Comparison of ENCODE assay signal across 1 cellular context in the genomic region with DNA sequence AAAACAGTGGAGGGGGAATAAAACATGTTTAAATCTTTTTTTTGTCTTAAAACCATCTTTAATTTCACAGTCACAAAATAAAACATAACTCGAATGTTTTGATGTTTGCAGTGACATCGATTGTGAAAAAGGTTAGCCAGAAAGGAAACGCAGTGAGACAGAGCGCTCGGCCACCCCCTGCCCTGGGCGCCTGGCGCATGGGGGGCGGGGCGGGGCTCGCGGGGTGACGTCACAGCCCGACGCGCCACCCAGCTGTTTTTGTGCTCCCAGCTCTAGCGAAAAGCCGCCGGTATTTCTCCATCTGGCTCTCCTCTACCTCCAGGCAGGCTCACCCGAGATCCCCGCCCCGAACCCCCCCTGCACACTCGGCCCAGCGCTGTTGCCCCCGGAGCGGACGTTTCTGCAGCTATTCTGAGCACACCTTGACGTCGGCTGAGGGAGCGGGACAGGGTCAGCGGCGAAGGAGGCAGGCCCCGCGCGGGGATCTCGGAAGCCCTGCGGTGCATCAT.
TF ChIP-seq lines count a peak whose summit lies in the region.

A gene (plus strand): TSS at position 255 of the 509 bp plus-strand sequence. CDS start 253 bp downstream, at position 508.

TF ChIP-seq in HepG2, 621 proteins besides CTCF, POLR2A, EP300 and RAD21 (continued from another document and continues in another):
- TF ChIP-seq, protein P1, sequence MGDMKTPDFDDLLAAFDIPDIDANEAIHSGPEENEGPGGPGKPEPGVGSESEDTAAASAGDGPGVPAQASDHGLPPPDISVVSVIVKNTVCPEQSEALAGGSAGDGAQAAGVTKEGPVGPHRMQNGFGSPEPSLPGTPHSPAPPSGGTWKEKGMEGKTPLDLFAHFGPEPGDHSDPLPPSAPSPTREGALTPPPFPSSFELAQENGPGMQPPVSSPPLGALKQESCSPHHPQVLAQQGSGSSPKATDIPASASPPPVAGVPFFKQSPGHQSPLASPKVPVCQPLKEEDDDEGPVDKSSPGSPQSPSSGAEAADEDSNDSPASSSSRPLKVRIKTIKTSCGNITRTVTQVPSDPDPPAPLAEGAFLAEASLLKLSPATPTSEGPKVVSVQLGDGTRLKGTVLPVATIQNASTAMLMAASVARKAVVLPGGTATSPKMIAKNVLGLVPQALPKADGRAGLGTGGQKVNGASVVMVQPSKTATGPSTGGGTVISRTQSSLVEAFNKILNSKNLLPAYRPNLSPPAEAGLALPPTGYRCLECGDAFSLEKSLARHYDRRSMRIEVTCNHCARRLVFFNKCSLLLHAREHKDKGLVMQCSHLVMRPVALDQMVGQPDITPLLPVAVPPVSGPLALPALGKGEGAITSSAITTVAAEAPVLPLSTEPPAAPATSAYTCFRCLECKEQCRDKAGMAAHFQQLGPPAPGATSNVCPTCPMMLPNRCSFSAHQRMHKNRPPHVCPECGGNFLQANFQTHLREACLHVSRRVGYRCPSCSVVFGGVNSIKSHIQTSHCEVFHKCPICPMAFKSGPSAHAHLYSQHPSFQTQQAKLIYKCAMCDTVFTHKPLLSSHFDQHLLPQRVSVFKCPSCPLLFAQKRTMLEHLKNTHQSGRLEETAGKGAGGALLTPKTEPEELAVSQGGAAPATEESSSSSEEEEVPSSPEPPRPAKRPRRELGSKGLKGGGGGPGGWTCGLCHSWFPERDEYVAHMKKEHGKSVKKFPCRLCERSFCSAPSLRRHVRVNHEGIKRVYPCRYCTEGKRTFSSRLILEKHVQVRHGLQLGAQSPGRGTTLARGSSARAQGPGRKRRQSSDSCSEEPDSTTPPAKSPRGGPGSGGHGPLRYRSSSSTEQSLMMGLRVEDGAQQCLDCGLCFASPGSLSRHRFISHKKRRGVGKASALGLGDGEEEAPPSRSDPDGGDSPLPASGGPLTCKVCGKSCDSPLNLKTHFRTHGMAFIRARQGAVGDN (CRISPR knock-in tag; IDR thresholded peaks at IDR 0.05), result peak; percentile 62
- TF ChIP-seq GABPB1 (CRISPR knock-in tag; IDR thresholded peaks at IDR 0.05), result peak; percentile 51; the same call in 1 of the 2 replicates
- TF ChIP-seq KDM2A (CRISPR knock-in tag; IDR thresholded peaks at IDR 0.05; ENCODE audit: borderline replicate concordance, low read depth), result peak; percentile 42
- TF ChIP-seq, protein P2, sequence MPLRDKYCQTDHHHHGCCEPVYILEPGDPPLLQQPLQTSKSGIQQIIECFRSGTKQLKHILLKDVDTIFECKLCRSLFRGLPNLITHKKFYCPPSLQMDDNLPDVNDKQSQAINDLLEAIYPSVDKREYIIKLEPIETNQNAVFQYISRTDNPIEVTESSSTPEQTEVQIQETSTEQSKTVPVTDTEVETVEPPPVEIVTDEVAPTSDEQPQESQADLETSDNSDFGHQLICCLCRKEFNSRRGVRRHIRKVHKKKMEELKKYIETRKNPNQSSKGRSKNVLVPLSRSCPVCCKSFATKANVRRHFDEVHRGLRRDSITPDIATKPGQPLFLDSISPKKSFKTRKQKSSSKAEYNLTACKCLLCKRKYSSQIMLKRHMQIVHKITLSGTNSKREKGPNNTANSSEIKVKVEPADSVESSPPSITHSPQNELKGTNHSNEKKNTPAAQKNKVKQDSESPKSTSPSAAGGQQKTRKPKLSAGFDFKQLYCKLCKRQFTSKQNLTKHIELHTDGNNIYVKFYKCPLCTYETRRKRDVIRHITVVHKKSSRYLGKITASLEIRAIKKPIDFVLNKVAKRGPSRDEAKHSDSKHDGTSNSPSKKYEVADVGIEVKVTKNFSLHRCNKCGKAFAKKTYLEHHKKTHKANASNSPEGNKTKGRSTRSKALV (CRISPR knock-in tag; IDR thresholded peaks at IDR 0.05), result 0 out of 2 replicates have a peak, but pooled peaks have one; percentile 10
- no peak for TF ChIP-seq ZNF30 (CRISPR knock-in tag; IDR thresholded peaks at IDR 0.05)
- TF ChIP-seq, protein P3, sequence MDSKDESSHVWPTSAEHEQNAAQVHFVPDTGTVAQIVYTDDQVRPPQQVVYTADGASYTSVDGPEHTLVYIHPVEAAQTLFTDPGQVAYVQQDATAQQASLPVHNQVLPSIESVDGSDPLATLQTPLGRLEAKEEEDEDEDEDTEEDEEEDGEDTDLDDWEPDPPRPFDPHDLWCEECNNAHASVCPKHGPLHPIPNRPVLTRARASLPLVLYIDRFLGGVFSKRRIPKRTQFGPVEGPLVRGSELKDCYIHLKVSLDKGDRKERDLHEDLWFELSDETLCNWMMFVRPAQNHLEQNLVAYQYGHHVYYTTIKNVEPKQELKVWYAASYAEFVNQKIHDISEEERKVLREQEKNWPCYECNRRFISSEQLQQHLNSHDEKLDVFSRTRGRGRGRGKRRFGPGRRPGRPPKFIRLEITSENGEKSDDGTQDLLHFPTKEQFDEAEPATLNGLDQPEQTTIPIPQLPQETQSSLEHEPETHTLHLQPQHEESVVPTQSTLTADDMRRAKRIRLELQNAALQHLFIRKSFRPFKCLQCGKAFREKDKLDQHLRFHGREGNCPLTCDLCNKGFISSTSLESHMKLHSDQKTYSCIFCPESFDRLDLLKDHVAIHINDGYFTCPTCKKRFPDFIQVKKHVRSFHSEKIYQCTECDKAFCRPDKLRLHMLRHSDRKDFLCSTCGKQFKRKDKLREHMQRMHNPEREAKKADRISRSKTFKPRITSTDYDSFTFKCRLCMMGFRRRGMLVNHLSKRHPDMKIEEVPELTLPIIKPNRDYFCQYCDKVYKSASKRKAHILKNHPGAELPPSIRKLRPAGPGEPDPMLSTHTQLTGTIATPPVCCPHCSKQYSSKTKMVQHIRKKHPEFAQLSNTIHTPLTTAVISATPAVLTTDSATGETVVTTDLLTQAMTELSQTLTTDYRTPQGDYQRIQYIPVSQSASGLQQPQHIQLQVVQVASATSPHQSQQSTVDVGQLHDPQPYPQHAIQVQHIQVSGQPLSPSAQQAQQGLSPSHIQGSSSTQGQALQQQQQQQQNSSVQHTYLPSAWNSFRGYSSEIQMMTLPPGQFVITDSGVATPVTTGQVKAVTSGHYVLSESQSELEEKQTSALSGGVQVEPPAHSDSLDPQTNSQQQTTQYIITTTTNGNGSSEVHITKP (CRISPR knock-in tag; IDR thresholded peaks at IDR 0.05; ENCODE audit: low read depth), result peak; percentile 98
- peak; percentile 10; the same call in 1 of the 2 replicates for TF ChIP-seq ZNF543 (CRISPR knock-in tag; IDR thresholded peaks at IDR 0.05)
- TF ChIP-seq CREB1 (IDR thresholded peaks at IDR 0.05), result peak; percentile 99
- TF ChIP-seq CREB1 (CRISPR knock-in tag; IDR thresholded peaks at IDR 0.05), result peak; percentile 84
- 0 out of 2 replicates have a peak, but pooled peaks have one; percentile 19 for TF ChIP-seq ZNF709 (CRISPR knock-in tag; IDR thresholded peaks at IDR 0.05)
- no peak for TF ChIP-seq IKZF1 (IDR thresholded peaks at IDR 0.05)
- TF ChIP-seq CAMTA2 (CRISPR knock-in tag; IDR thresholded peaks at IDR 0.05; ENCODE audit: borderline replicate concordance), result 0 out of 2 replicates have a peak, but pooled peaks have one; percentile 41
- TF ChIP-seq, protein P4, sequence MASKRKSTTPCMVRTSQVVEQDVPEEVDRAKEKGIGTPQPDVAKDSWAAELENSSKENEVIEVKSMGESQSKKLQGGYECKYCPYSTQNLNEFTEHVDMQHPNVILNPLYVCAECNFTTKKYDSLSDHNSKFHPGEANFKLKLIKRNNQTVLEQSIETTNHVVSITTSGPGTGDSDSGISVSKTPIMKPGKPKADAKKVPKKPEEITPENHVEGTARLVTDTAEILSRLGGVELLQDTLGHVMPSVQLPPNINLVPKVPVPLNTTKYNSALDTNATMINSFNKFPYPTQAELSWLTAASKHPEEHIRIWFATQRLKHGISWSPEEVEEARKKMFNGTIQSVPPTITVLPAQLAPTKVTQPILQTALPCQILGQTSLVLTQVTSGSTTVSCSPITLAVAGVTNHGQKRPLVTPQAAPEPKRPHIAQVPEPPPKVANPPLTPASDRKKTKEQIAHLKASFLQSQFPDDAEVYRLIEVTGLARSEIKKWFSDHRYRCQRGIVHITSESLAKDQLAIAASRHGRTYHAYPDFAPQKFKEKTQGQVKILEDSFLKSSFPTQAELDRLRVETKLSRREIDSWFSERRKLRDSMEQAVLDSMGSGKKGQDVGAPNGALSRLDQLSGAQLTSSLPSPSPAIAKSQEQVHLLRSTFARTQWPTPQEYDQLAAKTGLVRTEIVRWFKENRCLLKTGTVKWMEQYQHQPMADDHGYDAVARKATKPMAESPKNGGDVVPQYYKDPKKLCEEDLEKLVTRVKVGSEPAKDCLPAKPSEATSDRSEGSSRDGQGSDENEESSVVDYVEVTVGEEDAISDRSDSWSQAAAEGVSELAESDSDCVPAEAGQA (IDR thresholded peaks at IDR 0.05; ENCODE audit: low read depth), result 0 out of 2 replicates have a peak, but pooled peaks have one; percentile 25
- TF ChIP-seq, protein P4 (CRISPR knock-in tag; IDR thresholded peaks at IDR 0.05; ENCODE audit: borderline replicate concordance), result no peak
- TF ChIP-seq ZNF556 (CRISPR knock-in tag; IDR thresholded peaks at IDR 0.05; ENCODE audit: borderline replicate concordance), result 0 out of 2 replicates have a peak, but pooled peaks have one; percentile 61
- no peak for TF ChIP-seq ZNF563 (CRISPR knock-in tag; IDR thresholded peaks at IDR 0.05)
- TF ChIP-seq, protein P5, sequence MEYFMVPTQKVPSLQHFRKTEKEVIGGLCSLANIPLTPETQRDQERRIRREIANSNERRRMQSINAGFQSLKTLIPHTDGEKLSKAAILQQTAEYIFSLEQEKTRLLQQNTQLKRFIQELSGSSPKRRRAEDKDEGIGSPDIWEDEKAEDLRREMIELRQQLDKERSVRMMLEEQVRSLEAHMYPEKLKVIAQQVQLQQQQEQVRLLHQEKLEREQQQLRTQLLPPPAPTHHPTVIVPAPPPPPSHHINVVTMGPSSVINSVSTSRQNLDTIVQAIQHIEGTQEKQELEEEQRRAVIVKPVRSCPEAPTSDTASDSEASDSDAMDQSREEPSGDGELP (IDR thresholded peaks at IDR 0.05; ENCODE audit: borderline replicate concordance, low read depth), result peak; percentile 94
- no peak for TF ChIP-seq MLLT10 (CRISPR knock-in tag; IDR thresholded peaks at IDR 0.05)
- peak; percentile 4; the same call in 1 of the 2 replicates for TF ChIP-seq SPEN (CRISPR knock-in tag; IDR thresholded peaks at IDR 0.05; ENCODE audit: low read depth)
- TF ChIP-seq ZFY (CRISPR knock-in tag; IDR thresholded peaks at IDR 0.05), result peak; percentile 34; the same call in 1 of the 2 replicates
- TF ChIP-seq BORCS8-MEF2B (CRISPR knock-in tag; IDR thresholded peaks at IDR 0.05), result peak; percentile 9
- TF ChIP-seq, protein P6, sequence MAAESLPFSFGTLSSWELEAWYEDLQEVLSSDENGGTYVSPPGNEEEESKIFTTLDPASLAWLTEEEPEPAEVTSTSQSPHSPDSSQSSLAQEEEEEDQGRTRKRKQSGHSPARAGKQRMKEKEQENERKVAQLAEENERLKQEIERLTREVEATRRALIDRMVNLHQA (CRISPR knock-in tag; IDR thresholded peaks at IDR 0.05), result no peak
- TF ChIP-seq, protein P7, sequence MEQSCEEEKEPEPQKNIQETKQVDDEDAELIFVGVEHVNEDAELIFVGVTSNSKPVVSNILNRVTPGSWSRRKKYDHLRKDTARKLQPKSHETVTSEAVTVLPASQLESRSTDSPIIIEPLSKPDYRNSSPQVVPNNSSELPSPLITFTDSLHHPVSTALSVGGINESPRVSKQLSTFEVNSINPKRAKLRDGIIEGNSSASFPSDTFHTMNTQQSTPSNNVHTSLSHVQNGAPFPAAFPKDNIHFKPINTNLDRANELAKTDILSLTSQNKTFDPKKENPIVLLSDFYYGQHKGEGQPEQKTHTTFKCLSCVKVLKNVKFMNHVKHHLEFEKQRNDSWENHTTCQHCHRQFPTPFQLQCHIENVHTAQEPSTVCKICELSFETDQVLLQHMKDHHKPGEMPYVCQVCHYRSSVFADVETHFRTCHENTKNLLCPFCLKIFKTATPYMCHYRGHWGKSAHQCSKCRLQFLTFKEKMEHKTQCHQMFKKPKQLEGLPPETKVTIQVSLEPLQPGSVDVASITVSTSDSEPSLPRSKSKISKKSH (CRISPR knock-in tag; IDR thresholded peaks at IDR 0.05; ENCODE audit: borderline replicate concordance), result no peak
- TF ChIP-seq, protein P8, sequence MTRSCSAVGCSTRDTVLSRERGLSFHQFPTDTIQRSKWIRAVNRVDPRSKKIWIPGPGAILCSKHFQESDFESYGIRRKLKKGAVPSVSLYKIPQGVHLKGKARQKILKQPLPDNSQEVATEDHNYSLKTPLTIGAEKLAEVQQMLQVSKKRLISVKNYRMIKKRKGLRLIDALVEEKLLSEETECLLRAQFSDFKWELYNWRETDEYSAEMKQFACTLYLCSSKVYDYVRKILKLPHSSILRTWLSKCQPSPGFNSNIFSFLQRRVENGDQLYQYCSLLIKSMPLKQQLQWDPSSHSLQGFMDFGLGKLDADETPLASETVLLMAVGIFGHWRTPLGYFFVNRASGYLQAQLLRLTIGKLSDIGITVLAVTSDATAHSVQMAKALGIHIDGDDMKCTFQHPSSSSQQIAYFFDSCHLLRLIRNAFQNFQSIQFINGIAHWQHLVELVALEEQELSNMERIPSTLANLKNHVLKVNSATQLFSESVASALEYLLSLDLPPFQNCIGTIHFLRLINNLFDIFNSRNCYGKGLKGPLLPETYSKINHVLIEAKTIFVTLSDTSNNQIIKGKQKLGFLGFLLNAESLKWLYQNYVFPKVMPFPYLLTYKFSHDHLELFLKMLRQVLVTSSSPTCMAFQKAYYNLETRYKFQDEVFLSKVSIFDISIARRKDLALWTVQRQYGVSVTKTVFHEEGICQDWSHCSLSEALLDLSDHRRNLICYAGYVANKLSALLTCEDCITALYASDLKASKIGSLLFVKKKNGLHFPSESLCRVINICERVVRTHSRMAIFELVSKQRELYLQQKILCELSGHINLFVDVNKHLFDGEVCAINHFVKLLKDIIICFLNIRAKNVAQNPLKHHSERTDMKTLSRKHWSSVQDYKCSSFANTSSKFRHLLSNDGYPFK (CRISPR knock-in tag; IDR thresholded peaks at IDR 0.05; ENCODE audit: borderline replicate concordance), result peak; percentile 3; the same call in 1 of the 2 replicates
- TF ChIP-seq SKI (IDR thresholded peaks at IDR 0.05; ENCODE audit: partially characterized antibody), result no peak
- no peak for TF ChIP-seq ZNF589 (CRISPR knock-in tag; conservative IDR thresholded peaks at IDR 0.05)
- TF ChIP-seq, protein P9, sequence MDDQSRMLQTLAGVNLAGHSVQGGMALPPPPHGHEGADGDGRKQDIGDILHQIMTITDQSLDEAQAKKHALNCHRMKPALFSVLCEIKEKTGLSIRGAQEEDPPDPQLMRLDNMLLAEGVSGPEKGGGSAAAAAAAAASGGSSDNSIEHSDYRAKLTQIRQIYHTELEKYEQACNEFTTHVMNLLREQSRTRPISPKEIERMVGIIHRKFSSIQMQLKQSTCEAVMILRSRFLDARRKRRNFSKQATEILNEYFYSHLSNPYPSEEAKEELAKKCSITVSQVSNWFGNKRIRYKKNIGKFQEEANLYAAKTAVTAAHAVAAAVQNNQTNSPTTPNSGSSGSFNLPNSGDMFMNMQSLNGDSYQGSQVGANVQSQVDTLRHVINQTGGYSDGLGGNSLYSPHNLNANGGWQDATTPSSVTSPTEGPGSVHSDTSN (CRISPR knock-in tag; IDR thresholded peaks at IDR 0.05; ENCODE audit: borderline replicate concordance), result no peak
